Comparison of ENCODE assay signal across 17 cellular contexts in genomic region chrX:22365460-22365859, GRCh38.
DNase-seq lines count a peak whose midpoint lies in the region; ATAC-seq and TF ChIP-seq lines count a peak whose summit lies in the region.
"Had no signal": no experiment of that assay in that cellular context is flagged by ENCODE, and none has a peak within 500 bp of the region (broad histone marks: within the 10 kb centered on the region; RNA-seq: fewer than 3 reads in every experiment).

No MANE protein-coding gene starts in this region.

- H3K4me1 Mint-ChIP-seq in stimulated activated naive CD8-positive, alpha-beta T cell treated with anti-CD3 and anti-CD28 coated beads, Interleukin-15, amount 100 ng/mL, for 72 hours: no peaks in the 10 kb centered on the region
- H3K4me1 Mint-ChIP-seq in activated CD4-positive, alpha-beta T cell treated with anti-CD3 and anti-CD28 coated beads for 36 hours: no peaks in the 10 kb centered on the region
- H3K4me1 Mint-ChIP-seq: naive B cell had no signal

- H3K36me3 Mint-ChIP-seq in activated CD4-positive, alpha-beta T cell treated with anti-CD3 and anti-CD28 coated beads for 36 hours (ENCODE audit: low read depth): no peaks in the 10 kb centered on the region
- H3K36me3 Mint-ChIP-seq: naive B cell had no signal

- TF ChIP-seq CTCF in RWPE1 (conservative IDR thresholded peaks at IDR 0.05; ENCODE audit: low read depth) (no peak), epithelial cell of proximal tubule (conservative IDR thresholded peaks at IDR 0.05; ENCODE audit: low read depth, low read length) (no peak), psoas muscle (IDR thresholded peaks at IDR 0.05) (no peak), right atrium auricular region (IDR thresholded peaks at IDR 0.05) (no peak)

- H3K9me3 Mint-ChIP-seq in stimulated activated naive CD8-positive, alpha-beta T cell treated with anti-CD3 and anti-CD28 coated beads, Interleukin-15, amount 100 ng/mL, for 72 hours: no peaks in the 10 kb centered on the region
- no peaks in the 10 kb centered on the region for H3K9me3 Mint-ChIP-seq in activated CD4-positive, alpha-beta T cell treated with anti-CD3 and anti-CD28 coated beads for 36 hours (ENCODE audit: low read depth)

- no peak overlapping the region for H3K4me3 Mint-ChIP-seq in stimulated activated naive CD8-positive, alpha-beta T cell treated with anti-CD3 and anti-CD28 coated beads, Interleukin-15, amount 100 ng/mL, for 72 hours
- no peak overlapping the region for H3K4me3 Mint-ChIP-seq in activated CD4-positive, alpha-beta T cell treated with anti-CD3 and anti-CD28 coated beads for 36 hours
- H3K4me3 Mint-ChIP-seq: naive B cell had no signal

- POLR2A ChIA-PET in RWPE1 (lab: Yijun Ruan, JAX; ENCODE audit: low non-redundant PET): no interaction called here
- POLR2A ChIA-PET in activated CD4-positive, alpha-beta T cell treated with anti-CD3 and anti-CD28 coated beads for 36 hours (lab: Charles Lee): no interaction called here

- 40 to 64% (median 46%) methylated on average over 3 of the region's 3 CpGs for WGBS in psoas muscle, 3 donors

- H3K36me3 ChIP-seq in psoas muscle (ENCODE audit: insufficient read depth in 1 of 2, low read depth in 1 of 2): no peaks in the 10 kb centered on the region
- H3K36me3 ChIP-seq in right atrium auricular region: no peaks in the 10 kb centered on the region
- H3K36me3 ChIP-seq: esophagus muscularis mucosa had no signal

- DNase-seq in GM03348 (ENCODE audit: low spot score): peak; percentile 39
- DNase-seq in RWPE1 (ENCODE audit: low spot score): peak; percentile 81
- peak; percentile 47 for DNase-seq in epithelial cell of proximal tubule (ENCODE audit: low read depth)
- no peak for DNase-seq in psoas muscle
- no peak for DNase-seq in stimulated activated naive CD8-positive, alpha-beta T cell treated with anti-CD3 and anti-CD28 coated beads, Interleukin-15, amount 100 ng/mL, for 72 hours
- DNase-seq in right atrium auricular region (ENCODE audit: low spot score): no peak
- no peak for DNase-seq in cardiac septum (ENCODE audit: low spot score)
- DNase-seq in activated CD4-positive, alpha-beta T cell treated with anti-CD3 and anti-CD28 coated beads for 36 hours: no peak
- DNase-seq: activated CD4-positive, alpha-beta T cell treated with anti-CD3 and anti-CD28 coated beads, Interleukin-2, amount 50 U/mL, for 4 hours; central memory CD4-positive, alpha-beta T cell; KG1; naive B cell; NCI-H2107; right cardiac atrium; substantia nigra; T-helper 2 cell had no signal

- intact Hi-C loops in psoas muscle (cut with DNase I) (no loop called here), cardiac septum (cut with DNase I) (no loop called here)
- intact Hi-C loops in activated CD4-positive, alpha-beta T cell treated with anti-CD3 and anti-CD28 coated beads for 36 hours (cut with DNase I, micrococcal nuclease): no loop called here

- H3K9me3 ChIP-seq in psoas muscle (no peaks in the 10 kb centered on the region), right atrium auricular region (no peaks in the 10 kb centered on the region)
- H3K9me3 ChIP-seq: esophagus muscularis mucosa had no signal

- no peaks in the 10 kb centered on the region for H3K4me1 ChIP-seq in psoas muscle
- no peaks in the 10 kb centered on the region for H3K4me1 ChIP-seq in right atrium auricular region
- H3K4me1 ChIP-seq: esophagus muscularis mucosa had no signal

- no peak overlapping the region for H3K27ac Mint-ChIP-seq in stimulated activated naive CD8-positive, alpha-beta T cell treated with anti-CD3 and anti-CD28 coated beads, Interleukin-15, amount 100 ng/mL, for 72 hours
- H3K27ac Mint-ChIP-seq in activated CD4-positive, alpha-beta T cell treated with anti-CD3 and anti-CD28 coated beads for 36 hours: no peak overlapping the region
- H3K27ac Mint-ChIP-seq: naive B cell had no signal

- no peaks in the 10 kb centered on the region for H3K27me3 Mint-ChIP-seq in stimulated activated naive CD8-positive, alpha-beta T cell treated with anti-CD3 and anti-CD28 coated beads, Interleukin-15, amount 100 ng/mL, for 72 hours
- no peaks in the 10 kb centered on the region for H3K27me3 Mint-ChIP-seq in activated CD4-positive, alpha-beta T cell treated with anti-CD3 and anti-CD28 coated beads for 36 hours

- CTCF ChIA-PET in RWPE1 (lab: Yijun Ruan, JAX): interaction anchor here (1.0 kb wide), 1 partner anchor 229 kb away, joined by 3 read pairs; no protein-coding TSS in a partner anchor
- CTCF ChIA-PET in activated CD4-positive, alpha-beta T cell treated with anti-CD3 and anti-CD28 coated beads for 36 hours (lab: Charles Lee): no interaction called here

- H3K27ac ChIP-seq in RWPE1 (peak overlapping the region; percentile 81), psoas muscle (no peak overlapping the region), right atrium auricular region (no peak overlapping the region)
- H3K27ac ChIP-seq: esophagus muscularis mucosa had no signal

- H3K4me3 ChIP-seq in epithelial cell of proximal tubule (ENCODE audit: low read depth, low read length): no peak overlapping the region
- no peak overlapping the region for H3K4me3 ChIP-seq in psoas muscle
- H3K4me3 ChIP-seq in right atrium auricular region: no peak overlapping the region
- H3K4me3 ChIP-seq: esophagus muscularis mucosa had no signal

- peak; percentile 54 to 89 (median 70) for ATAC-seq in psoas muscle
- no peak for ATAC-seq in stimulated activated naive CD8-positive, alpha-beta T cell treated with anti-CD3 and anti-CD28 coated beads, Interleukin-15, amount 100 ng/mL, for 72 hours
- no peak for ATAC-seq in activated CD4-positive, alpha-beta T cell treated with anti-CD3 and anti-CD28 coated beads for 36 hours
- ATAC-seq: right cardiac atrium had no signal

- H3K27me3 ChIP-seq in psoas muscle (ENCODE audit: insufficient read depth in 3 of 3, low read length in 2 of 3) (no peaks in the 10 kb centered on the region), right atrium auricular region (no peaks in the 10 kb centered on the region)
- H3K27me3 ChIP-seq: esophagus muscularis mucosa had no signal

Comparison
In these comparisons a context has a peak if more than half of its experiments do, and no peak if none do; other contexts are left out.
1. DNase-seq: peak in GM03348 (single experiment), RWPE1 (single experiment) and epithelial cell of proximal tubule (single experiment); none in psoas muscle (0 of 2), stimulated activated naive CD8-positive, alpha-beta T cell treated with anti-CD3 and anti-CD28 coated beads, Interleukin-15, amount 100 ng/mL, for 72 hours (0 of 2), right atrium auricular region (single experiment), cardiac septum (single experiment) and activated CD4-positive, alpha-beta T cell treated with anti-CD3 and anti-CD28 coated beads for 36 hours (single experiment).
2. ATAC-seq: peak in psoas muscle (4 of 4); none in stimulated activated naive CD8-positive, alpha-beta T cell treated with anti-CD3 and anti-CD28 coated beads, Interleukin-15, amount 100 ng/mL, for 72 hours (single experiment) and activated CD4-positive, alpha-beta T cell treated with anti-CD3 and anti-CD28 coated beads for 36 hours (single experiment).